Comparison of ENCODE assay signal across 8 cellular contexts in genomic region chr19:21808400-21809000, GRCh38. TPM values are rescaled to one million over a fixed set of nuclear protein-coding genes. Genes with fewer than 3 reads are reported as not detected.
DNase-seq lines count a peak whose midpoint lies in the region; ATAC-seq and TF ChIP-seq lines count a peak whose summit lies in the region.
"Not testable (repeated sequence)": the region's sequence is repeated elsewhere in the genome, so short reads cannot be mapped to it uniquely, and the experiment has no call there.
"Had no signal": no experiment of that assay in that cellular context is flagged by ENCODE, and none has a peak within 500 bp of the region (broad histone marks: within the 10 kb centered on the region; RNA-seq: fewer than 3 reads in every experiment).

No MANE protein-coding gene starts in this region.

- H3K27me3 ChIP-seq in BLaER1; HCT116 (ENCODE audit: insufficient read depth, low read length); hepatocyte; subcutaneous abdominal adipose tissue (ENCODE audit: control insufficient read depth in 5 of 5, insufficient read depth in 4 of 5, low read length in 5 of 5): not testable (repeated sequence)

- H3K9me2 ChIP-seq in HCT116 (ENCODE audit: insufficient read depth); hepatocyte (replicated peaks; ENCODE audit: insufficient read depth): not testable (repeated sequence)

- H3K36me3 Mint-ChIP-seq in activated CD4-positive, alpha-beta T cell treated with anti-CD3 and anti-CD28 coated beads, Interleukin-2, amount 10 ng/mL, durations not matched to agents 7 days and 5 days (ENCODE audit: low read depth): peaks cover 56% of the 10 kb centered on the region
- peaks cover 72% of the 10 kb centered on the region for H3K36me3 Mint-ChIP-seq in neural crest cell (ENCODE audit: low read depth)

- not testable (repeated sequence) for H3K4me1 Mint-ChIP-seq in activated CD4-positive, alpha-beta T cell treated with anti-CD3 and anti-CD28 coated beads, Interleukin-2, amount 10 ng/mL, durations not matched to agents 7 days and 5 days; neural crest cell

- CTCF ChIA-PET in HCT116 (lab: Charles Lee): not testable (repeated sequence)
- CTCF ChIA-PET in activated CD4-positive, alpha-beta T cell treated with anti-CD3 and anti-CD28 coated beads, Interleukin-2, amount 10 ng/mL, durations not matched to agents 7 days and 5 days (lab: Charles Lee): interaction anchor here (1.5 kb wide), 1 partner anchor 10 kb away, joined by 8 read pairs; no protein-coding TSS in a partner anchor

- peak overlapping the region; percentile 9 for H3K27ac Mint-ChIP-seq in activated CD4-positive, alpha-beta T cell treated with anti-CD3 and anti-CD28 coated beads, Interleukin-2, amount 10 ng/mL, durations not matched to agents 7 days and 5 days
- H3K27ac Mint-ChIP-seq in neural crest cell (ENCODE audit: unreplicated experiment): not testable (repeated sequence)

- not testable (repeated sequence) for TF ChIP-seq RAD21 in HCT116 (IDR thresholded peaks at IDR 0.05; ENCODE audit: low read depth)

- intact Hi-C loops in HCT116 (cut with micrococcal nuclease): not testable (repeated sequence)

- RAD21 ChIA-PET in HCT116 (lab: Charles Lee; ENCODE audit: low non-redundant PET in 1 of 2, low total read pairs in 2 of 2, uncharacterized antibody in 2 of 2, unreplicated experiment in 2 of 2): not testable (repeated sequence)

- not testable (repeated sequence) for H3K27me3 Mint-ChIP-seq in activated CD4-positive, alpha-beta T cell treated with anti-CD3 and anti-CD28 coated beads, Interleukin-2, amount 10 ng/mL, durations not matched to agents 7 days and 5 days; neural crest cell (ENCODE audit: low read depth)

- TF ChIP-seq CTCF in HCT116 (IDR thresholded peaks at IDR 0.05 in 2 of 3, conservative IDR thresholded peaks at IDR 0.05 in 1 of 3; ENCODE audit: borderline replicate concordance in 1 of 3, insufficient read depth in 1 of 3, low read depth in 2 of 3, low read length in 2 of 3); coronary artery (IDR thresholded peaks at IDR 0.05); hepatocyte (IDR thresholded peaks at IDR 0.05; ENCODE audit: poor library complexity); neural crest cell (conservative IDR thresholded peaks at IDR 0.05): not testable (repeated sequence)

- H3K4me2 ChIP-seq in BLaER1; HCT116 (ENCODE audit: low read length); hepatocyte: not testable (repeated sequence)

- peaks cover 44% of the 10 kb centered on the region for H3K9me3 Mint-ChIP-seq in activated CD4-positive, alpha-beta T cell treated with anti-CD3 and anti-CD28 coated beads, Interleukin-2, amount 10 ng/mL, durations not matched to agents 7 days and 5 days
- H3K9me3 Mint-ChIP-seq in neural crest cell: peaks cover 33% of the 10 kb centered on the region

- H3K79me2 ChIP-seq in HCT116 (ENCODE audit: insufficient read depth, low read length); hepatocyte: not testable (repeated sequence)

- DNase-seq in HCT116 (ENCODE audit: low read depth, low spot score); activated CD4-positive, alpha-beta T cell treated with anti-CD3 and anti-CD28 coated beads, Interleukin-2, amount 10 ng/mL, durations not matched to agents 7 days and 5 days; coronary artery (ENCODE audit: low spot score); hepatocyte (ENCODE audit: low spot score); neural crest cell (ENCODE audit: low read depth, low spot score): not testable (repeated sequence)

- not testable (repeated sequence) for H3K4me1 ChIP-seq in BLaER1; HCT116 (ENCODE audit: control insufficient read depth in 1 of 2, insufficient read depth in 2 of 2, low read length in 2 of 2); hepatocyte (ENCODE audit: insufficient read depth); subcutaneous abdominal adipose tissue (ENCODE audit: control insufficient read depth in 5 of 5, insufficient read depth in 5 of 5, low read length in 5 of 5)

- H3K36me3 ChIP-seq in BLaER1 (peaks cover 88% of the 10 kb centered on the region), hepatocyte (replicated peaks; ENCODE audit: insufficient read depth, low read depth) (peaks cover 37% of the 10 kb centered on the region), subcutaneous abdominal adipose tissue (ENCODE audit: control insufficient read depth in 5 of 5, insufficient read depth in 5 of 5, low read length in 5 of 5) (peaks cover 30 to 48% (median 46%) of the 10 kb centered on the region in 5 donors)
- not testable (repeated sequence) for H3K36me3 ChIP-seq in HCT116 (ENCODE audit: control insufficient read depth in 1 of 2, insufficient read depth in 2 of 2, low read length in 2 of 2)

- WGBS in hepatocyte (ENCODE audit: low lambda C conversion rate, missing lambda C conversion rate): 97% methylated on average over 3 of the region's 3 CpGs

- peak overlapping the region; percentile 38 for H3K4me3 ChIP-seq in BLaER1
- H3K4me3 ChIP-seq in HCT116 (replicated peaks in 1 of 2; ENCODE audit: low read depth in 1 of 2, low read length in 2 of 2): not testable (repeated sequence)
- H3K4me3 ChIP-seq in coronary artery: peak overlapping the region; percentile 11
- peak overlapping the region; percentile 9 for H3K4me3 ChIP-seq in hepatocyte
- H3K4me3 ChIP-seq in subcutaneous abdominal adipose tissue (ENCODE audit: low read depth in 1 of 5, low read length in 5 of 5): peak overlapping the region in 4 of 5 donors; percentile 35 to 55 (median 48)

- not testable (repeated sequence) for H3K4me3 Mint-ChIP-seq in activated CD4-positive, alpha-beta T cell treated with anti-CD3 and anti-CD28 coated beads, Interleukin-2, amount 10 ng/mL, durations not matched to agents 7 days and 5 days
- H3K4me3 Mint-ChIP-seq in neural crest cell: peak overlapping the region; percentile 24

- H2AFZ ChIP-seq in HCT116 (ENCODE audit: low read depth, low read length, poor library complexity, severe bottlenecking); hepatocyte: not testable (repeated sequence)

- H4K20me1 ChIP-seq in BLaER1; HCT116 (ENCODE audit: insufficient read depth); hepatocyte (ENCODE audit: insufficient read depth, poor library complexity, severe bottlenecking): not testable (repeated sequence)

- H3K9ac ChIP-seq in BLaER1; HCT116 (ENCODE audit: low read length); subcutaneous abdominal adipose tissue (ENCODE audit: low read length in 5 of 5): not testable (repeated sequence)

- POLR2A ChIA-PET in HCT116 (lab: Charles Lee); activated CD4-positive, alpha-beta T cell treated with anti-CD3 and anti-CD28 coated beads, Interleukin-2, amount 10 ng/mL, durations not matched to agents 7 days and 5 days (lab: Charles Lee): not testable (repeated sequence)

- BruUV-seq in HCT116 (replicated peaks; lab: Mats Ljungman, UMichigan): not testable (repeated sequence)

- TF ChIP-seq POLR2A in HCT116 (IDR thresholded peaks at IDR 0.05; ENCODE audit: borderline replicate concordance, extremely low read depth, insufficient read depth, insufficient read length): not testable (repeated sequence)

- not testable (repeated sequence) for ATAC-seq in HCT116

- H3K27ac ChIP-seq in BLaER1; HCT116 (ENCODE audit: low read depth, low read length); coronary artery; hepatocyte; subcutaneous abdominal adipose tissue (ENCODE audit: low read depth, low read length): not testable (repeated sequence)

- peaks cover 100% of the 10 kb centered on the region for H3K9me3 ChIP-seq in BLaER1
- H3K9me3 ChIP-seq in HCT116 (ENCODE audit: control insufficient read depth in 1 of 2, insufficient read depth in 1 of 2, low read depth in 1 of 2, low read length in 2 of 2): peaks cover 20 to 23% of the 10 kb centered on the region in 2 experiments; a peak in 3 of 4 replicates
- H3K9me3 ChIP-seq in hepatocyte (ENCODE audit: low read depth): peaks cover 72% of the 10 kb centered on the region
- peaks cover 53 to 83% (median 72%) of the 10 kb centered on the region in 5 donors for H3K9me3 ChIP-seq in subcutaneous abdominal adipose tissue (ENCODE audit: control insufficient read depth in 5 of 5, low read length in 5 of 5)

TF ChIP-seq in HCT116, 20 proteins besides CTCF, POLR2A, EP300 and RAD21:
- peak; percentile 46; the same call in 1 of the 2 replicates for TF ChIP-seq ZNF274 (IDR thresholded peaks at IDR 0.05; ENCODE audit: low read depth, low read length)

RNA-seq across cellular contexts. Expression of gene ZNF43, which starts 27.5 kb away (rescaled TPM):
- total RNA-seq in HCT116 (2021; ENCODE audit: unreplicated experiment): 0.34 TPM
- not detected in 2 replicates for polyA plus RNA-seq in HCT116 (2012)
- 10 to 100 TPM; 29.6 to 34.6 TPM for total RNA-seq in activated CD4-positive, alpha-beta T cell treated with anti-CD3 and anti-CD28 coated beads, Interleukin-2, amount 10 ng/mL, durations not matched to agents 7 days and 5 days
- total RNA-seq in hepatocyte: 13.7 and 18.1 TPM in 2 replicates
- 7.9 and 9.8 TPM in 2 replicates for polyA plus RNA-seq in hepatocyte
- 80.3 and 85.9 TPM in 2 replicates for total RNA-seq in neural crest cell
- total RNA-seq: HT-29 had no signal

RNA-seq across cellular contexts. Expression of gene ZNF100, which starts 41.1 kb away (rescaled TPM):
- 8.5 TPM for total RNA-seq in HCT116 (2021; ENCODE audit: unreplicated experiment)
- polyA plus RNA-seq in HCT116 (2012): 1.8 and 3.4 TPM in 2 replicates
- total RNA-seq in activated CD4-positive, alpha-beta T cell treated with anti-CD3 and anti-CD28 coated beads, Interleukin-2, amount 10 ng/mL, durations not matched to agents 7 days and 5 days: 10 to 100 TPM; 27.1 to 27.5 TPM
- total RNA-seq in hepatocyte: 9.7 and 12.0 TPM in 2 replicates
- polyA plus RNA-seq in hepatocyte: 2.3 and 3.6 TPM in 2 replicates
- total RNA-seq in neural crest cell: 28.6 and 33.2 TPM in 2 replicates

Comparison
In these comparisons a context has a peak if more than half of its experiments do, and no peak if none do; other contexts are left out.
1. RNA of gene ZNF43, which starts 27.5 kb away (total RNA-seq): 80.3 to 85.9 TPM in neural crest cell, 29.6 to 34.6 TPM in activated CD4-positive, alpha-beta T cell treated with anti-CD3 and anti-CD28 coated beads, Interleukin-2, amount 10 ng/mL, durations not matched to agents 7 days and 5 days and 13.7 to 18.1 TPM in hepatocyte; 0.34 TPM in HCT116 (single experiment); every median in the first group is over 10 times any median in the second.